8 cellular contexts compared by ENCODE assay signal in genomic region chr22:32836286-32836859, GRCh38. TPM values are rescaled to one million over a fixed set of nuclear protein-coding genes. Genes with fewer than 3 reads are reported as not detected.
A peak's percentile ranks its signal among the peaks of the same experiment; 100 is the strongest.
DNase-seq lines count a peak whose midpoint lies in the region; ATAC-seq and TF ChIP-seq lines count a peak whose summit lies in the region.

No MANE protein-coding gene starts in this region.

- H3K4me1 Mint-ChIP-seq in activated CD8-positive, alpha-beta T cell treated with anti-CD3 and anti-CD28 coated beads for 36 hours (ENCODE audit: low read depth): peaks cover 7% of the 10 kb centered on the region
- H3K4me1 Mint-ChIP-seq in activated CD8-positive, alpha-beta T cell treated with anti-CD3 and anti-CD28 coated beads, Interleukin-2, amount 10 ng/mL, durations not matched to agents 7 days and 5 days (ENCODE audit: low read depth): peaks cover 6% of the 10 kb centered on the region

- no peak overlapping the region for H3K4me2 ChIP-seq in OCI-LY1 (ENCODE audit: low read length)

- TF ChIP-seq EP300 in transverse colon (IDR thresholded peaks at IDR 0.05; ENCODE audit: low read depth): no peak

- in situ Hi-C loops in transverse colon (cut with MboI; ENCODE audit: low pct_ligation_motif_present in 1 of 4, low pct_unique_long_range_greater_than_20kb in 1 of 4, low sequenced_read_pairs in 3 of 4): no loop called here

- H3K27ac ChIP-seq in OCI-LY1 (ENCODE audit: low read depth, low read length, poor library complexity, severe bottlenecking): no peak overlapping the region
- H3K27ac ChIP-seq in transverse colon: no peak overlapping the region
- H3K27ac ChIP-seq in substantia nigra (ENCODE audit: low read depth, low read length, poor library complexity, severe bottlenecking): no peak overlapping the region

- no peaks in the 10 kb centered on the region for H3F3A ChIP-seq in OCI-LY1 (ENCODE audit: insufficient read depth, low read length)

- H3K79me2 ChIP-seq in OCI-LY1 (ENCODE audit: insufficient read depth, low read length): no peaks in the 10 kb centered on the region

- DNase-seq in activated CD8-positive, alpha-beta T cell treated with anti-CD3 and anti-CD28 coated beads for 36 hours: peak; percentile 7
- DNase-seq in activated CD8-positive, alpha-beta T cell treated with anti-CD3 and anti-CD28 coated beads, Interleukin-2, amount 10 ng/mL, durations not matched to agents 7 days and 5 days: no peak
- DNase-seq in germinal center (ENCODE audit: low spot score) (peak; percentile 33), transverse colon (no peak), substantia nigra (lab: John Stamatoyannopoulos, UW) (no peak)

- no peaks in the 10 kb centered on the region for H3K9me2 ChIP-seq in OCI-LY1 (ENCODE audit: low read depth, low read length)

- TF ChIP-seq POLR2A in transverse colon (IDR thresholded peaks at IDR 0.05): no peak

- peak; percentile 37 for ATAC-seq in activated CD8-positive, alpha-beta T cell treated with anti-CD3 and anti-CD28 coated beads for 36 hours
- ATAC-seq in activated CD8-positive, alpha-beta T cell treated with anti-CD3 and anti-CD28 coated beads, Interleukin-2, amount 10 ng/mL, durations not matched to agents 7 days and 5 days: no peak
- no peak for ATAC-seq in HG02885 (IDR thresholded peaks at IDR 0.05; ENCODE audit: poor library complexity, unreplicated experiment)
- ATAC-seq in GM18861 (IDR thresholded peaks at IDR 0.05; ENCODE audit: unreplicated experiment): no peak

- no peaks in the 10 kb centered on the region for H3K9me3 Mint-ChIP-seq in activated CD8-positive, alpha-beta T cell treated with anti-CD3 and anti-CD28 coated beads for 36 hours
- no peaks in the 10 kb centered on the region for H3K9me3 Mint-ChIP-seq in activated CD8-positive, alpha-beta T cell treated with anti-CD3 and anti-CD28 coated beads, Interleukin-2, amount 10 ng/mL, durations not matched to agents 7 days and 5 days (ENCODE audit: insufficient read depth)

- no peaks in the 10 kb centered on the region for H3K36me3 Mint-ChIP-seq in activated CD8-positive, alpha-beta T cell treated with anti-CD3 and anti-CD28 coated beads for 36 hours (ENCODE audit: low read depth)
- no peaks in the 10 kb centered on the region for H3K36me3 Mint-ChIP-seq in activated CD8-positive, alpha-beta T cell treated with anti-CD3 and anti-CD28 coated beads, Interleukin-2, amount 10 ng/mL, durations not matched to agents 7 days and 5 days (ENCODE audit: low read depth)

- TF ChIP-seq CTCF in activated CD8-positive, alpha-beta T cell treated with anti-CD3 and anti-CD28 coated beads for 36 hours (IDR thresholded peaks at IDR 0.05): peak; percentile 64
- TF ChIP-seq CTCF in OCI-LY1 (IDR thresholded peaks at IDR 0.05; ENCODE audit: low read length): peak; percentile 39; the same call in 1 of the 2 replicates
- TF ChIP-seq CTCF in transverse colon (IDR thresholded peaks at IDR 0.05): peak; percentile 34 to 57 (median 52)

- intact Hi-C loops in activated CD8-positive, alpha-beta T cell treated with anti-CD3 and anti-CD28 coated beads for 36 hours (cut with micrococcal nuclease): no loop called here
- intact Hi-C loops in transverse colon (cut with DNase I; ENCODE audit: low total_unique reads): no loop called here

- H3K27me3 ChIP-seq in OCI-LY1 (ENCODE audit: insufficient read depth, low read length) (no peaks in the 10 kb centered on the region), transverse colon (no peaks in the 10 kb centered on the region)

- no peaks in the 10 kb centered on the region for H3K27me3 Mint-ChIP-seq in activated CD8-positive, alpha-beta T cell treated with anti-CD3 and anti-CD28 coated beads for 36 hours
- H3K27me3 Mint-ChIP-seq in activated CD8-positive, alpha-beta T cell treated with anti-CD3 and anti-CD28 coated beads, Interleukin-2, amount 10 ng/mL, durations not matched to agents 7 days and 5 days (ENCODE audit: low read depth): no peaks in the 10 kb centered on the region

- H3K9me3 ChIP-seq in OCI-LY1 (ENCODE audit: low read length): no peaks in the 10 kb centered on the region
- H3K9me3 ChIP-seq in transverse colon: no peaks in the 10 kb centered on the region

- no peaks in the 10 kb centered on the region for H3K36me3 ChIP-seq in OCI-LY1 (ENCODE audit: insufficient read depth, low read length)
- no peaks in the 10 kb centered on the region for H3K36me3 ChIP-seq in transverse colon

- WGBS in transverse colon (ENCODE audit: low coverage in 1 of 2), 2 donors: 37 to 49% methylated on average over 3 to 5 of the region's 5 CpGs

- H3K4me1 ChIP-seq in OCI-LY1 (ENCODE audit: insufficient read depth, low read length, severe bottlenecking) (no peaks in the 10 kb centered on the region), transverse colon (peaks cover 7 to 53% (median 13%) of the 10 kb centered on the region in 4 donors)

- H4K20me1 ChIP-seq in OCI-LY1 (ENCODE audit: insufficient read depth, low read length): no peaks in the 10 kb centered on the region

- H3K4me3 Mint-ChIP-seq in activated CD8-positive, alpha-beta T cell treated with anti-CD3 and anti-CD28 coated beads for 36 hours: no peak overlapping the region
- no peak overlapping the region for H3K4me3 Mint-ChIP-seq in activated CD8-positive, alpha-beta T cell treated with anti-CD3 and anti-CD28 coated beads, Interleukin-2, amount 10 ng/mL, durations not matched to agents 7 days and 5 days

- CTCF ChIA-PET in activated CD8-positive, alpha-beta T cell treated with anti-CD3 and anti-CD28 coated beads for 36 hours (lab: Charles Lee): interaction anchor here (1.2 to 2.2 kb wide), 4 partner anchors 8 to 39 kb away, joined by 3 to 6 read pairs (median 4); no protein-coding TSS in a partner anchor
- CTCF ChIA-PET in activated CD8-positive, alpha-beta T cell treated with anti-CD3 and anti-CD28 coated beads, Interleukin-2, amount 10 ng/mL, durations not matched to agents 7 days and 5 days (lab: Charles Lee): interaction anchor here (0.8 kb wide), 1 partner anchor 10 kb away, joined by 3 read pairs; no protein-coding TSS in a partner anchor

- no peak overlapping the region for H3K27ac Mint-ChIP-seq in activated CD8-positive, alpha-beta T cell treated with anti-CD3 and anti-CD28 coated beads for 36 hours
- no peak overlapping the region for H3K27ac Mint-ChIP-seq in activated CD8-positive, alpha-beta T cell treated with anti-CD3 and anti-CD28 coated beads, Interleukin-2, amount 10 ng/mL, durations not matched to agents 7 days and 5 days

- H3K4me3 ChIP-seq in OCI-LY1 (ENCODE audit: low read depth, low read length, poor library complexity, severe bottlenecking) (no peak overlapping the region), transverse colon (no peak overlapping the region)

- H2AFZ ChIP-seq in OCI-LY1 (ENCODE audit: low read length): no peak overlapping the region

- POLR2A ChIA-PET in activated CD8-positive, alpha-beta T cell treated with anti-CD3 and anti-CD28 coated beads for 36 hours (lab: Charles Lee): interaction anchor here (0.5 kb wide), 1 partner anchor 305 kb away, joined by 4 read pairs; no protein-coding TSS in a partner anchor
- POLR2A ChIA-PET in activated CD8-positive, alpha-beta T cell treated with anti-CD3 and anti-CD28 coated beads, Interleukin-2, amount 10 ng/mL, durations not matched to agents 7 days and 5 days (lab: Charles Lee): no interaction called here

- H3K9ac ChIP-seq in OCI-LY1 (ENCODE audit: low read length): no peak overlapping the region

RNA-seq across cellular contexts. Expression of gene TIMP3, which starts 34.9 kb away (rescaled TPM):
- total RNA-seq in activated CD8-positive, alpha-beta T cell treated with anti-CD3 and anti-CD28 coated beads for 36 hours: under 1 TPM; 0.07 TPM
- not detected for total RNA-seq in activated CD8-positive, alpha-beta T cell treated with anti-CD3 and anti-CD28 coated beads, Interleukin-2, amount 10 ng/mL, durations not matched to agents 7 days and 5 days
- 100 to 1,000 TPM in 1 of 4 donors, 10 to 100 TPM in 3; 49.7 to 158 (median 62.4) TPM for total RNA-seq in transverse colon

Comparison
In these comparisons a context has a peak if more than half of its experiments do, and no peak if none do; other contexts are left out.
1. DNase-seq: peak in activated CD8-positive, alpha-beta T cell treated with anti-CD3 and anti-CD28 coated beads for 36 hours (single experiment) and germinal center (single experiment); none in activated CD8-positive, alpha-beta T cell treated with anti-CD3 and anti-CD28 coated beads, Interleukin-2, amount 10 ng/mL, durations not matched to agents 7 days and 5 days (single experiment), transverse colon (single experiment) and substantia nigra (0 of 49).
2. RNA of gene TIMP3, which starts 34.9 kb away (total RNA-seq): 49.7 to 158 TPM in transverse colon; 0.07 TPM in activated CD8-positive, alpha-beta T cell treated with anti-CD3 and anti-CD28 coated beads for 36 hours and not detected in activated CD8-positive, alpha-beta T cell treated with anti-CD3 and anti-CD28 coated beads, Interleukin-2, amount 10 ng/mL, durations not matched to agents 7 days and 5 days; every median in the first group is over 10 times any median in the second.
3. Peak in every context shown above with its lines, with median percentiles within 50 percentile points of each other: CTCF ChIP-seq.